In genomic region chr4:158768577-158769174, GRCh38 we compare ENCODE assay signal across 8 cellular contexts. TPM values are rescaled to one million over a fixed set of nuclear protein-coding genes. Genes with fewer than 3 reads are reported as not detected.
DNase-seq lines count a peak whose midpoint lies in the region; ATAC-seq and TF ChIP-seq lines count a peak whose summit lies in the region.

Gene FNIP2 (plus strand): TSS chr4:158769026. CDS start chr4:158769213, 187 bp downstream.

- peak within 1 kb of the TSS; percentile 96 for H2AFZ ChIP-seq in neuronal stem cell (ENCODE audit: low read length)

- H3K9me3 ChIP-seq in RWPE2 (ENCODE audit: severe bottlenecking) (no peaks in the 10 kb centered on the region), gastroesophageal sphincter (no peaks in the 10 kb centered on the region), neuronal stem cell (replicated peaks in 1 of 2; ENCODE audit: control insufficient read depth in 2 of 2, insufficient read depth in 1 of 2, low read depth in 1 of 2, low read length in 2 of 2) (no peaks in the 10 kb centered on the region), subcutaneous abdominal adipose tissue (ENCODE audit: control insufficient read depth in 5 of 5, low read length in 5 of 5) (no peaks in the 10 kb centered on the region)

- no peak within 1 kb of the TSS for H2BK120ac ChIP-seq in neuronal stem cell (ENCODE audit: low read depth, low read length)

- no peaks in the 10 kb centered on the region for H3K36me3 Mint-ChIP-seq in IgD-negative memory B cell

- peak; percentile 86 for ATAC-seq in GM21529 (IDR thresholded peaks at IDR 0.05; ENCODE audit: unreplicated experiment)
- ATAC-seq in RWPE2 (ENCODE audit: low read depth) = peak; percentile 86
- peak; percentile 97 for ATAC-seq in gastroesophageal sphincter

- H3K36me3 ChIP-seq in RWPE2 (ENCODE audit: low read depth) (no peaks in the 10 kb centered on the region), gastroesophageal sphincter (no peaks in the 10 kb centered on the region), neuronal stem cell (replicated peaks in 1 of 2; ENCODE audit: control insufficient read depth in 2 of 2, insufficient read depth in 2 of 2, low read length in 2 of 2) (no peaks in the 10 kb centered on the region), subcutaneous abdominal adipose tissue (ENCODE audit: control insufficient read depth in 5 of 5, insufficient read depth in 5 of 5, low read length in 5 of 5) (no peaks in the 10 kb centered on the region)

- peak within 1 kb of the TSS; percentile 77 for H2BK15ac ChIP-seq in neuronal stem cell (ENCODE audit: low read length)

- peaks cover 0 to 4% (median 2%) of the 10 kb centered on the region in 3 donors for H3K9me3 Mint-ChIP-seq in IgD-negative memory B cell

- peak within 1 kb of the TSS; percentile 37 for H3K23ac ChIP-seq in neuronal stem cell (ENCODE audit: low read depth, low read length, poor library complexity)

- no peak within 1 kb of the TSS for H2BK12ac ChIP-seq in neuronal stem cell (ENCODE audit: low read length)

- H3K27me3 ChIP-seq in RWPE2 (ENCODE audit: insufficient read depth, poor library complexity, severe bottlenecking) (no peaks in the 10 kb centered on the region), gastroesophageal sphincter (no peaks in the 10 kb centered on the region), neuronal stem cell (ENCODE audit: control insufficient read depth in 3 of 3, insufficient read depth in 3 of 3, low read depth in 1 of 3, low read length in 3 of 3) (peaks cover 0 to 12% (median 0%) of the 10 kb centered on the region in 3 experiments), subcutaneous abdominal adipose tissue (ENCODE audit: control insufficient read depth in 5 of 5, insufficient read depth in 4 of 5, low read length in 5 of 5) (no peaks in the 10 kb centered on the region)

- no peak within 1 kb of the TSS for H2BK5ac ChIP-seq in neuronal stem cell (ENCODE audit: low read length)

- H3K27ac Mint-ChIP-seq in IgD-negative memory B cell = peak within 1 kb of the TSS in 2 of 3 donors; percentile 67 to 74

- DNase-seq in DMS79 (lab: John Stamatoyannopoulos, UW) (peak; percentile 6), RWPE2 (ENCODE audit: low spot score) (peak; percentile 63), neuronal stem cell (ENCODE audit: low spot score) (peak; percentile 64)
- peak; percentile 8 to 66 (median 34) for DNase-seq in activated naive CD4-positive, alpha-beta T cell (lab: John Stamatoyannopoulos, UW)

- peaks cover 14% of the 10 kb centered on the region for H3K4me1 ChIP-seq in RWPE2 (ENCODE audit: insufficient read depth, poor library complexity, severe bottlenecking)
- peaks cover 7 to 63% (median 25%) of the 10 kb centered on the region in 3 donors for H3K4me1 ChIP-seq in gastroesophageal sphincter
- H3K4me1 ChIP-seq in neuronal stem cell (ENCODE audit: control insufficient read depth in 2 of 2, insufficient read depth in 1 of 2, low read depth in 1 of 2, low read length in 2 of 2) = peaks cover 4 to 11% of the 10 kb centered on the region in 2 donors
- peaks cover 0 to 43% (median 36%) of the 10 kb centered on the region in 5 donors for H3K4me1 ChIP-seq in subcutaneous abdominal adipose tissue (ENCODE audit: control insufficient read depth in 5 of 5, insufficient read depth in 5 of 5, low read length in 5 of 5)

- H3K9ac ChIP-seq in neuronal stem cell (ENCODE audit: low read depth, low read length, poor library complexity) (peak within 1 kb of the TSS; percentile 85), subcutaneous abdominal adipose tissue (ENCODE audit: low read length in 5 of 5) (peak within 1 kb of the TSS; percentile 75 to 99 (median 90))

- 3% methylated on average over 4 of the region's 85 CpGs; no CpG with 5 or more reads in 1 of the 2 donors for WGBS in gastroesophageal sphincter (ENCODE audit: low coverage in 1 of 2), 2 donors
- no CpG with 5 or more reads among the region's 85 CpGs for WGBS in neuronal stem cell (ENCODE audit: extremely low coverage in 2 of 2, insufficient read length in 2 of 2, insufficient replicate concordance in 1 of 2), 2 donors

- H3K4me3 Mint-ChIP-seq in IgD-negative memory B cell = peak within 1 kb of the TSS; percentile 80 to 97 (median 90)

- H3K4me3 ChIP-seq in RWPE2 (ENCODE audit: severe bottlenecking) (peak within 1 kb of the TSS; percentile 97), gastroesophageal sphincter (peak within 1 kb of the TSS; percentile 83 to 84), neuronal stem cell (ENCODE audit: low read length in 2 of 2) (peak within 1 kb of the TSS; percentile 85 to 93), subcutaneous abdominal adipose tissue (ENCODE audit: low read depth in 1 of 5, low read length in 5 of 5) (peak within 1 kb of the TSS; percentile 86 to 94 (median 90))

- no peak for TF ChIP-seq EP300 in gastroesophageal sphincter (IDR thresholded peaks at IDR 0.05)

- H4K91ac ChIP-seq in neuronal stem cell (ENCODE audit: low read depth, low read length, poor library complexity) = no peak within 1 kb of the TSS

- no peak within 1 kb of the TSS for H4K8ac ChIP-seq in neuronal stem cell (ENCODE audit: low read depth, low read length)

- peaks cover 49% of the 10 kb centered on the region for H3K27me3 Mint-ChIP-seq in IgD-negative memory B cell

- no peak within 1 kb of the TSS for H3K4ac ChIP-seq in neuronal stem cell (ENCODE audit: low read length)

- H3K79me1 ChIP-seq in neuronal stem cell (ENCODE audit: low read depth, low read length) = no peaks in the 10 kb centered on the region

- H2AK5ac ChIP-seq in neuronal stem cell (ENCODE audit: low read depth, low read length) = no peak within 1 kb of the TSS

- peak within 1 kb of the TSS; percentile 47 for H3K27ac ChIP-seq in RWPE2 (ENCODE audit: poor library complexity, severe bottlenecking)
- peak within 1 kb of the TSS; percentile 82 to 97 (median 94) for H3K27ac ChIP-seq in gastroesophageal sphincter
- no peak within 1 kb of the TSS for H3K27ac ChIP-seq in neuronal stem cell (replicated peaks; ENCODE audit: low read length)
- H3K27ac ChIP-seq in subcutaneous abdominal adipose tissue (ENCODE audit: low read depth, low read length) = peak within 1 kb of the TSS; percentile 93

- H3K18ac ChIP-seq in neuronal stem cell (ENCODE audit: low read length) = peak within 1 kb of the TSS; percentile 93

- H3K14ac ChIP-seq in neuronal stem cell (ENCODE audit: low read length) = peak within 1 kb of the TSS; percentile 58

- TF ChIP-seq POLR2A in gastroesophageal sphincter (IDR thresholded peaks at IDR 0.05) = peak; percentile 62 to 82

- peak within 1 kb of the TSS; percentile 78 for H3K4me2 ChIP-seq in neuronal stem cell (ENCODE audit: insufficient read depth, low read length, poor library complexity, severe bottlenecking)

- H3K4me1 Mint-ChIP-seq in IgD-negative memory B cell = peaks cover 0 to 8% (median 4%) of the 10 kb centered on the region in 3 donors

- peak; percentile 10 for TF ChIP-seq CTCF in RWPE2 (IDR thresholded peaks at IDR 0.05; ENCODE audit: poor library complexity, severe bottlenecking)
- TF ChIP-seq CTCF in gastroesophageal sphincter (IDR thresholded peaks at IDR 0.05) = no peak

RNA-seq across cellular contexts. Expression of gene FNIP2, which starts in this region (rescaled TPM):
- polyA plus RNA-seq in IgD-negative memory B cell = 0.06 TPM
- total RNA-seq in gastroesophageal sphincter = 100 to 1,000 TPM in 1 of 4 donors, 10 to 100 TPM in 3; 53.0 to 135 (median 70.5) TPM
- polyA plus RNA-seq in neuronal stem cell (2013, experiment 1 of 2) = 5.8 TPM
- 6.0 TPM for polyA plus RNA-seq in neuronal stem cell (2013, experiment 2 of 2)

Comparison
In these comparisons a context has a peak if more than half of its experiments do, and no peak if none do; other contexts are left out.
1. DNase-seq: peak in every context shown above with its lines; median percentile 64 in neuronal stem cell; 63 in RWPE2; 34 in activated naive CD4-positive, alpha-beta T cell; 6 in DMS79.